Comparison of ENCODE assay signal across 22 cellular contexts in the genomic region with DNA sequence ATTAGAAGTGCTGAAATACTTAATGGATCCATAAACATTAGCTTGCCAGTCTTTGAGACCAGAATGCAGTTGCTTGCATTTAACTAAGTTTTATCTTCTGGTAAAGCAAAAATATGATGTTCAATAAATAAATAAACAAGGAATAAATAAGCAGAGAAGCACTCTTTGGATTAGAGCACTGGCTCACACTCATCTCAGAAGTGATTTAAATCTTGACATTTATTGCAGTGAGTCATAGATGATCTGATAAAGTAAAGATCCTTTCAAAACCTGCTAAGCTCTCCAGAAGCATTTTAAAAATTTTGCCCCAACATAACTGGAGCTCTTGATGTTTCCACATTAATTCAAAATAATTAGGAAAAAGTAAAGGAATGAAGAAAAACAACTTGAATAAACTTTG.
DNase-seq lines count a peak whose midpoint lies in the region; ATAC-seq, FAIRE-seq and TF ChIP-seq lines count a peak whose summit lies in the region.
"Had no signal": no experiment of that assay in that cellular context is flagged by ENCODE, and none has a peak within 500 bp of the region (broad histone marks: within the 10 kb centered on the region; RNA-seq: fewer than 3 reads in every experiment).

No MANE protein-coding gene starts in this region.

- no peak overlapping the region for H3K27ac Mint-ChIP-seq in type B pancreatic cell
- H3K27ac Mint-ChIP-seq: activated CD4-positive, alpha-beta T cell treated with anti-CD3 and anti-CD28 coated beads for 36 hours; CD4-positive, alpha-beta memory T cell; endodermal cell; naive B cell; T-helper 2 cell treated with Interferon-gamma antibody and Interleukin-4, amounts not matched to agents 5 μg/mL and 100 μg/mL, for 36 hours had no signal

- no peaks in the 10 kb centered on the region for H3K27me3 Mint-ChIP-seq in type B pancreatic cell
- H3K27me3 Mint-ChIP-seq: naive B cell had no signal

- no peak for ATAC-seq in stimulated activated naive CD8-positive, alpha-beta T cell treated with anti-CD3 and anti-CD28 coated beads, Interleukin-15, Interleukin-2, amounts not matched to agents 100 U/mL and 50 U/mL, for 24 hours
- ATAC-seq: activated CD4-positive, alpha-beta T cell treated with anti-CD3 and anti-CD28 coated beads for 36 hours; left lobe of liver; psoas muscle had no signal

- peak; percentile 40 for FAIRE-seq in GM19239 (lab: Jason Lieb, UNC)

- H3K4me3 Mint-ChIP-seq in type B pancreatic cell, result no peak overlapping the region
- H3K4me3 Mint-ChIP-seq: activated CD4-positive, alpha-beta T cell treated with anti-CD3 and anti-CD28 coated beads for 36 hours; CD4-positive, alpha-beta memory T cell; endodermal cell; naive B cell; T-helper 2 cell treated with Interferon-gamma antibody and Interleukin-4, amounts not matched to agents 5 μg/mL and 100 μg/mL, for 36 hours had no signal

- TF ChIP-seq CTCF in epithelial cell of esophagus (IDR thresholded peaks at IDR 0.05; ENCODE audit: insufficient read depth, low read depth, low read length, missing control alignments) (no peak), retinal pigment epithelial cell (conservative IDR thresholded peaks at IDR 0.05; ENCODE audit: low read depth, low read length) (no peak), type B pancreatic cell (conservative IDR thresholded peaks at IDR 0.05) (no peak)

- no peaks in the 10 kb centered on the region for H3K36me3 Mint-ChIP-seq in type B pancreatic cell
- H3K36me3 Mint-ChIP-seq: CD4-positive, alpha-beta memory T cell had no signal

- H3K4me3 ChIP-seq in epithelial cell of esophagus (ENCODE audit: low read length) (no peak overlapping the region), retinal pigment epithelial cell (ENCODE audit: low read length) (no peak overlapping the region)
- H3K4me3 ChIP-seq: HAP-1, psoas muscle, suprapubic skin had no signal

- peaks cover 8% of the 10 kb centered on the region for H3K9me3 Mint-ChIP-seq in type B pancreatic cell
- H3K9me3 Mint-ChIP-seq: T-helper 2 cell treated with Interferon-gamma antibody and Interleukin-4, amounts not matched to agents 5 μg/mL and 100 μg/mL, for 36 hours had no signal

- no peak for DNase-seq in GM19239 (ENCODE audit: insufficient read length, low spot score)
- DNase-seq in M059J (ENCODE audit: low read depth), result peak; percentile 84
- DNase-seq in epithelial cell of esophagus (ENCODE audit: low read depth), result peak; percentile 44
- peak; percentile 64 for DNase-seq in retinal pigment epithelial cell (ENCODE audit: low read depth)
- DNase-seq in type B pancreatic cell (ENCODE audit: extremely low spot score, unreplicated experiment), result no peak
- DNase-seq in stimulated activated naive CD8-positive, alpha-beta T cell treated with anti-CD3 and anti-CD28 coated beads, Interleukin-15, Interleukin-2, amounts not matched to agents 100 U/mL and 50 U/mL, for 24 hours, result no peak
- no peak for DNase-seq in NCI-H748 treated with DMSO at 0.1 percent for 48 hours (lab: John Stamatoyannopoulos, UW)
- DNase-seq: activated CD4-positive, alpha-beta T cell treated with anti-CD3 and anti-CD28 coated beads for 36 hours; activated naive CD4-positive, alpha-beta T cell treated with anti-CD3 and anti-CD28 coated beads, Interleukin-2, amount 50 U/mL, for 16 hours; caudate nucleus; CD4-positive, alpha-beta memory T cell; endodermal cell; GF-D8; naive B cell; NCI-H2029; NCI-H774; psoas muscle; Right ventricle myocardium superior had no signal

- peaks cover 3% of the 10 kb centered on the region for H3K4me1 Mint-ChIP-seq in type B pancreatic cell (ENCODE audit: unreplicated experiment)
- H3K4me1 Mint-ChIP-seq: activated CD4-positive, alpha-beta T cell treated with anti-CD3 and anti-CD28 coated beads for 36 hours had no signal

Comparison
In these comparisons a context has a peak if more than half of its experiments do, and no peak if none do; other contexts are left out.
1. DNase-seq: peak in M059J (single experiment), epithelial cell of esophagus (single experiment) and retinal pigment epithelial cell (single experiment); none in GM19239 (single experiment), type B pancreatic cell (single experiment), stimulated activated naive CD8-positive, alpha-beta T cell treated with anti-CD3 and anti-CD28 coated beads, Interleukin-15, Interleukin-2, amounts not matched to agents 100 U/mL and 50 U/mL, for 24 hours (single experiment) and NCI-H748 treated with DMSO at 0.1 percent for 48 hours (single experiment).